ENCODE assay signal across 9 cellular contexts in genomic region chr3:189493271-189493670, GRCh38.
"Had no signal": no experiment of that assay in that cellular context is flagged by ENCODE, and none has a peak within 500 bp of the region (broad histone marks: within the 10 kb centered on the region; RNA-seq: fewer than 3 reads in every experiment).

No MANE protein-coding gene starts in this region.

- H3K27ac Mint-ChIP-seq: HFFc6, IgD-negative memory B cell had no signal

- H3K9me3 ChIP-seq: HAP-1 had no signal

- FAIRE-seq: HepG2 had no signal

- H3K4me1 Mint-ChIP-seq: IgD-negative memory B cell had no signal

- DNase-seq: GM23248, GOT3, H7, HFFc6 had no signal

- H3K36me3 ChIP-seq: HAP-1 had no signal

- H3K4me1 ChIP-seq: HAP-1 had no signal

- H3K27ac ChIP-seq: GM23248, HL-60 had no signal

- ATAC-seq: HCT116, HepG2 had no signal

- H3K4me3 Mint-ChIP-seq: HFFc6, IgD-negative memory B cell had no signal

- H3K4me3 ChIP-seq: GM23248, HAP-1 had no signal
